In the genomic region with DNA sequence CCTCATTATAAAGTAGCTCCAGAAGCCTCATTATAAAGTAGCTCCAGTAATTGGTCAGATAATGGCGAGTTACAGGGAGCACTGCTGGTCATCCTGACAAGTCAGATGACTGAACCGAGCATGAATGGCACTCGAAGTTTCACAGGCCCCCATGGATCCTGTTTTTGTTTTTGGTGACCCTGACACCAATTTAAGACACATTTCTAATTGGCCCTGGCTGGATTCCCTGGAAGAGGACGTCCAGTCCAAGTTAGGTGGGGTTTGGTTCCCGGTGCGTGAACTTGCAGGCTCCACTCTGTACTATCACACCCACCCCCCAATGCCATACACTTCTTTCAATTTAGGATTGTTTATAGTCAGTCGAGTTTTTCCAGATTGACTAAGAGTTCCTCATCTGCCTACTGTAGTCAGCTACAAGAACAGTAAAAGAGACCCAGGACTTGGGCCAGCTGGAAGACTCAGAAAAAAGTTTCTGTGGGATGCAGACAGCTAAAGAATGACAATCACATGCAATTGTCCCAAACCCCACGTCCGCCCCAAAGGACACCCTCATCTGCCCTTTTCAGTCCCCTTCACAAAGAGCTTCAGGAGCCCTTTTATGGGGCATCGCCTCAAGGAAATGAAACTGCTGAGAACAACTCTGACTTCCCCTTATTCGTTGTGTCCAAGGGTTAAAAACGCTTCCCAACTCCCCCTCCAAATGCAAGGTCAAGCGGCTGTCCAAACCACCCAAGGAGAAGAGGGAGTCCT, we compare ENCODE assay signal across 8 cellular contexts. TPM values are rescaled to one million over a fixed set of nuclear protein-coding genes. Genes with fewer than 3 reads are reported as not detected.
DNase-seq lines count a peak whose midpoint lies in the region; ATAC-seq and TF ChIP-seq lines count a peak whose summit lies in the region.

No MANE protein-coding gene starts in this region.

- H3K9me3 Mint-ChIP-seq in activated CD4-positive, alpha-beta T cell treated with anti-CD3 and anti-CD28 coated beads, Interleukin-2, amount 10 ng/mL, durations not matched to agents 7 days and 5 days = no peaks in the 10 kb centered on the region

- no peak overlapping the region for H3K27ac Mint-ChIP-seq in activated CD4-positive, alpha-beta T cell treated with anti-CD3 and anti-CD28 coated beads, Interleukin-2, amount 10 ng/mL, durations not matched to agents 7 days and 5 days

- peak overlapping the region; percentile 96 for H3K4me3 Mint-ChIP-seq in activated CD4-positive, alpha-beta T cell treated with anti-CD3 and anti-CD28 coated beads, Interleukin-2, amount 10 ng/mL, durations not matched to agents 7 days and 5 days

- DNase-seq in activated CD4-positive, alpha-beta T cell treated with anti-CD3 and anti-CD28 coated beads, Interleukin-2, amount 10 ng/mL, durations not matched to agents 7 days and 5 days = no peak
- DNase-seq in activated CD4-positive, alpha-beta T cell treated with anti-CD3 and anti-CD28 coated beads, Interleukin-2, amount 50 U/mL, for 4 hours = no peak
- DNase-seq in amniotic epithelial cell (ENCODE audit: low read depth) (peak; percentile 41), left lung (no peak), thoracic aorta (ENCODE audit: low spot score) (no peak), DMS 273 (lab: John Stamatoyannopoulos, UW; ENCODE audit: unreplicated experiment) (no peak)
- DNase-seq in activated CD4-positive, CD25-positive, alpha-beta regulatory T cell treated with anti-CD3 and anti-CD28 coated beads, Interleukin-2, amount 50 U/mL, for 72 hours = no peak

- POLR2A ChIA-PET in activated CD4-positive, alpha-beta T cell treated with anti-CD3 and anti-CD28 coated beads, Interleukin-2, amount 10 ng/mL, durations not matched to agents 7 days and 5 days (lab: Charles Lee) = no interaction called here

- H3K36me3 Mint-ChIP-seq in activated CD4-positive, alpha-beta T cell treated with anti-CD3 and anti-CD28 coated beads, Interleukin-2, amount 10 ng/mL, durations not matched to agents 7 days and 5 days (ENCODE audit: low read depth) = peaks cover 32% of the 10 kb centered on the region

- peaks cover 59% of the 10 kb centered on the region for H3K4me1 Mint-ChIP-seq in activated CD4-positive, alpha-beta T cell treated with anti-CD3 and anti-CD28 coated beads, Interleukin-2, amount 10 ng/mL, durations not matched to agents 7 days and 5 days

- H3K27me3 ChIP-seq in left lung (peaks cover 0 to 40% of the 10 kb centered on the region in 2 donors), thoracic aorta (replicated peaks; ENCODE audit: insufficient read depth) (no peaks in the 10 kb centered on the region)

- H3K9me3 ChIP-seq in left lung = no peaks in the 10 kb centered on the region
- H3K9me3 ChIP-seq in thoracic aorta = no peaks in the 10 kb centered on the region

- CTCF ChIA-PET in activated CD4-positive, alpha-beta T cell treated with anti-CD3 and anti-CD28 coated beads, Interleukin-2, amount 10 ng/mL, durations not matched to agents 7 days and 5 days (lab: Charles Lee) = interaction anchor here (0.6 to 1.7 kb wide), 3 partner anchors 11 to 202 kb away, joined by 3 to 5 read pairs (median 3); no protein-coding TSS in a partner anchor

- intact Hi-C loops in left lung (cut with DNase I) = no loop called here

- no peak for ATAC-seq in left lung
- ATAC-seq in thoracic aorta (ENCODE audit: insufficient number of reproducible peaks, low FRiP score, low read depth) = no peak
- ATAC-seq in GM18858 (IDR thresholded peaks at IDR 0.05; ENCODE audit: unreplicated experiment) = no peak

- H3K27ac ChIP-seq in left lung = peak overlapping the region; percentile 80 to 93
- H3K27ac ChIP-seq in thoracic aorta = peak overlapping the region; percentile 92 to 98

- H3K4me1 ChIP-seq in left lung = peaks cover 22 to 64% of the 10 kb centered on the region in 2 donors
- H3K4me1 ChIP-seq in thoracic aorta (ENCODE audit: control insufficient read depth in 1 of 2, low read depth in 2 of 2) = peaks cover 15 to 54% of the 10 kb centered on the region in 2 donors

- H3K36me3 ChIP-seq in left lung = peaks cover 0 to 10% of the 10 kb centered on the region in 2 donors
- peaks cover 26% of the 10 kb centered on the region for H3K36me3 ChIP-seq in thoracic aorta

- H3K27me3 Mint-ChIP-seq in activated CD4-positive, alpha-beta T cell treated with anti-CD3 and anti-CD28 coated beads, Interleukin-2, amount 10 ng/mL, durations not matched to agents 7 days and 5 days = peaks cover 24% of the 10 kb centered on the region

- no peak for TF ChIP-seq CTCF in left lung (IDR thresholded peaks at IDR 0.05)
- no peak for TF ChIP-seq CTCF in thoracic aorta (IDR thresholded peaks at IDR 0.05)

- H3K4me3 ChIP-seq in left lung (peak overlapping the region; percentile 74 to 76), thoracic aorta (peak overlapping the region; percentile 90)

RNA-seq across cellular contexts. Expression of a gene that starts 2.7 kb away (rescaled TPM):
- total RNA-seq in activated CD4-positive, alpha-beta T cell treated with anti-CD3 and anti-CD28 coated beads, Interleukin-2, amount 10 ng/mL, durations not matched to agents 7 days and 5 days = 10 to 100 TPM; 30.3 to 31.2 TPM
- 100 to 1,000 TPM in 1 of 2 donors, 10 to 100 TPM in 1; 53.6 to 120 TPM for total RNA-seq in left lung
- 100 to 1,000 TPM in 1 of 2 donors, 10 to 100 TPM in 1; 65.9 to 150 TPM for total RNA-seq in thoracic aorta

RNA-seq across cellular contexts. Expression of a gene that starts 28.5 kb away (rescaled TPM):
- not detected for total RNA-seq in activated CD4-positive, alpha-beta T cell treated with anti-CD3 and anti-CD28 coated beads, Interleukin-2, amount 10 ng/mL, durations not matched to agents 7 days and 5 days
- total RNA-seq in left lung (not detected), thoracic aorta (not detected)
